1 cellular context compared by ENCODE assay signal in genomic region chr4:2963185-2964076, GRCh38.
A peak's percentile ranks its signal among the peaks of the same experiment; 100 is the strongest.
TF ChIP-seq lines count a peak whose summit lies in the region.

GRK4 (plus strand) TSS chr4:2963571; CDS start chr4:2964071, 500 bp downstream.
NOP14 (minus strand) TSS chr4:2963406; CDS start chr4:2963319, 87 bp downstream.

TF ChIP-seq in GM12878, 131 proteins besides CTCF, POLR2A, EP300 and RAD21 (continued from another document and continues in another):
- no peak for TF ChIP-seq SUZ12 (IDR thresholded peaks at IDR 0.05; ENCODE audit: unreplicated experiment)
- TF ChIP-seq TARDBP (IDR thresholded peaks at IDR 0.05; ENCODE audit: borderline replicate concordance): peak; percentile 92; the same call in 1 of the 2 replicates
- no peak for TF ChIP-seq EZH2 (IDR thresholded peaks at IDR 0.05; ENCODE audit: borderline replicate concordance, control insufficient read depth, low read depth, low read length)
- TF ChIP-seq BCL3 (IDR thresholded peaks at IDR 0.05; ENCODE audit: borderline replicate concordance, insufficient read depth, low read depth, low read length, poor library complexity, severe bottlenecking): peak; percentile 13
- TF ChIP-seq, protein P1, sequence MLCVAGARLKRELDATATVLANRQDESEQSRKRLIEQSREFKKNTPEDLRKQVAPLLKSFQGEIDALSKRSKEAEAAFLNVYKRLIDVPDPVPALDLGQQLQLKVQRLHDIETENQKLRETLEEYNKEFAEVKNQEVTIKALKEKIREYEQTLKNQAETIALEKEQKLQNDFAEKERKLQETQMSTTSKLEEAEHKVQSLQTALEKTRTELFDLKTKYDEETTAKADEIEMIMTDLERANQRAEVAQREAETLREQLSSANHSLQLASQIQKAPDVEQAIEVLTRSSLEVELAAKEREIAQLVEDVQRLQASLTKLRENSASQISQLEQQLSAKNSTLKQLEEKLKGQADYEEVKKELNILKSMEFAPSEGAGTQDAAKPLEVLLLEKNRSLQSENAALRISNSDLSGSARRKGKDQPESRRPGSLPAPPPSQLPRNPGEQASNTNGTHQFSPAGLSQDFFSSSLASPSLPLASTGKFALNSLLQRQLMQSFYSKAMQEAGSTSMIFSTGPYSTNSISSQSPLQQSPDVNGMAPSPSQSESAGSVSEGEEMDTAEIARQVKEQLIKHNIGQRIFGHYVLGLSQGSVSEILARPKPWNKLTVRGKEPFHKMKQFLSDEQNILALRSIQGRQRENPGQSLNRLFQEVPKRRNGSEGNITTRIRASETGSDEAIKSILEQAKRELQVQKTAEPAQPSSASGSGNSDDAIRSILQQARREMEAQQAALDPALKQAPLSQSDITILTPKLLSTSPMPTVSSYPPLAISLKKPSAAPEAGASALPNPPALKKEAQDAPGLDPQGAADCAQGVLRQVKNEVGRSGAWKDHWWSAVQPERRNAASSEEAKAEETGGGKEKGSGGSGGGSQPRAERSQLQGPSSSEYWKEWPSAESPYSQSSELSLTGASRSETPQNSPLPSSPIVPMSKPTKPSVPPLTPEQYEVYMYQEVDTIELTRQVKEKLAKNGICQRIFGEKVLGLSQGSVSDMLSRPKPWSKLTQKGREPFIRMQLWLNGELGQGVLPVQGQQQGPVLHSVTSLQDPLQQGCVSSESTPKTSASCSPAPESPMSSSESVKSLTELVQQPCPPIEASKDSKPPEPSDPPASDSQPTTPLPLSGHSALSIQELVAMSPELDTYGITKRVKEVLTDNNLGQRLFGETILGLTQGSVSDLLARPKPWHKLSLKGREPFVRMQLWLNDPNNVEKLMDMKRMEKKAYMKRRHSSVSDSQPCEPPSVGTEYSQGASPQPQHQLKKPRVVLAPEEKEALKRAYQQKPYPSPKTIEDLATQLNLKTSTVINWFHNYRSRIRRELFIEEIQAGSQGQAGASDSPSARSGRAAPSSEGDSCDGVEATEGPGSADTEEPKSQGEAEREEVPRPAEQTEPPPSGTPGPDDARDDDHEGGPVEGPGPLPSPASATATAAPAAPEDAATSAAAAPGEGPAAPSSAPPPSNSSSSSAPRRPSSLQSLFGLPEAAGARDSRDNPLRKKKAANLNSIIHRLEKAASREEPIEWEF (IDR thresholded peaks at IDR 0.05; ENCODE audit: insufficient replicate concordance, low read depth, low read length): no peak
- TF ChIP-seq LARP7 (IDR thresholded peaks at IDR 0.05): peak; percentile 68
- TF ChIP-seq IKZF1 (conservative IDR thresholded peaks at IDR 0.05): peak; percentile 100
- TF ChIP-seq CEBPB (IDR thresholded peaks at IDR 0.05; ENCODE audit: borderline replicate concordance in 1 of 2, low read depth in 2 of 2, low read length in 2 of 2): no peak
- no peak for TF ChIP-seq CBX5 (IDR thresholded peaks at IDR 0.05; ENCODE audit: low read depth)
- peak; percentile 28 for TF ChIP-seq PBX3 (IDR thresholded peaks at IDR 0.05; ENCODE audit: insufficient replicate concordance, low read depth, low read length)
- no peak for TF ChIP-seq NFYA (IDR thresholded peaks at IDR 0.05; ENCODE audit: borderline replicate concordance, low read depth, low read length)
- peak; percentile 82 for TF ChIP-seq RAD51 (IDR thresholded peaks at IDR 0.05)
- TF ChIP-seq PKNOX1 (IDR thresholded peaks at IDR 0.05): peak; percentile 84
- TF ChIP-seq FOXM1 (IDR thresholded peaks at IDR 0.05; ENCODE audit: low read depth, low read length): no peak
- TF ChIP-seq ZNF217 (IDR thresholded peaks at IDR 0.05): peak; percentile 44; the same call in 1 of the 2 replicates
- no peak; the same call in 1 of the 2 replicates for TF ChIP-seq ELK1 (IDR thresholded peaks at IDR 0.05; ENCODE audit: low read depth, low read length)
- TF ChIP-seq ZSCAN29 (IDR thresholded peaks at IDR 0.05): no peak
- peak; percentile 65; the same call in 1 of the 2 replicates for TF ChIP-seq GATAD2B (conservative IDR thresholded peaks at IDR 0.05; ENCODE audit: low read depth)
- TF ChIP-seq KDM1A (IDR thresholded peaks at IDR 0.05; ENCODE audit: borderline replicate concordance): no peak
- TF ChIP-seq IRF4 (IDR thresholded peaks at IDR 0.05; ENCODE audit: low read depth, low read length): no peak
- TF ChIP-seq SREBF2 (IDR thresholded peaks at IDR 0.05; ENCODE audit: low read length): no peak
- TF ChIP-seq ZNF207 (IDR thresholded peaks at IDR 0.05; ENCODE audit: borderline replicate concordance): peak; percentile 82; the same call in 1 of the 2 replicates
- TF ChIP-seq CREM (IDR thresholded peaks at IDR 0.05; ENCODE audit: low read depth): peak; percentile 95
- TF ChIP-seq YY1 (IDR thresholded peaks at IDR 0.05; ENCODE audit: low read depth, low read length): peak; percentile 87
- peak; percentile 62 for TF ChIP-seq RUNX3 (IDR thresholded peaks at IDR 0.05; ENCODE audit: low read length)
- TF ChIP-seq MEF2B (IDR thresholded peaks at IDR 0.05; ENCODE audit: partially characterized antibody, poor library complexity, severe bottlenecking): peak; percentile 37
- peak; percentile 98 for TF ChIP-seq SIX5 (IDR thresholded peaks at IDR 0.05; ENCODE audit: low read depth, low read length, severe bottlenecking)
- peak; percentile 99 for TF ChIP-seq MXI1 (IDR thresholded peaks at IDR 0.05; ENCODE audit: low read depth, low read length)
- no peak; the same call in 1 of the 2 replicates for TF ChIP-seq MYB (IDR thresholded peaks at IDR 0.05; ENCODE audit: borderline replicate concordance, low read depth, low read length)
- no peak for TF ChIP-seq BCL11A (IDR thresholded peaks at IDR 0.05; ENCODE audit: low read depth, low read length)
- no peak for TF ChIP-seq SKIL (IDR thresholded peaks at IDR 0.05; ENCODE audit: low read depth, poor library complexity, severe bottlenecking)
- TF ChIP-seq FOXK2 (IDR thresholded peaks at IDR 0.05): peak; percentile 95
- TF ChIP-seq CHD1 (IDR thresholded peaks at IDR 0.05; ENCODE audit: low read depth, low read length): no peak
- peak; percentile 69; the same call in 1 of the 2 replicates for TF ChIP-seq PAX5 (IDR thresholded peaks at IDR 0.05; ENCODE audit: borderline replicate concordance, low read depth, low read length)
- TF ChIP-seq HDGF (IDR thresholded peaks at IDR 0.05): peak; percentile 41; the same call in 1 of the 2 replicates
- TF ChIP-seq CHD2 (IDR thresholded peaks at IDR 0.05; ENCODE audit: borderline replicate concordance, low read depth, low read length): peak; percentile 100
- no peak for TF ChIP-seq ZNF384 (IDR thresholded peaks at IDR 0.05; ENCODE audit: borderline replicate concordance, low read depth, low read length)
- TF ChIP-seq BMI1 (IDR thresholded peaks at IDR 0.05; ENCODE audit: borderline replicate concordance): no peak
- no peak; a peak in 1 of 4 replicates for TF ChIP-seq SRF (IDR thresholded peaks at IDR 0.05; ENCODE audit: low read depth in 2 of 2, low read length in 2 of 2)
- TF ChIP-seq ZNF687 (IDR thresholded peaks at IDR 0.05): peak; percentile 93
- TF ChIP-seq PRDM15 (CRISPR knock-in tag; IDR thresholded peaks at IDR 0.05): no peak
- peak in 1 of 2 experiments; percentile 81; a peak in 1 of 3 replicates for TF ChIP-seq EGR1 (IDR thresholded peaks at IDR 0.05; ENCODE audit: borderline replicate concordance in 1 of 2, low read depth in 2 of 2, low read length in 2 of 2)
- TF ChIP-seq TCF7 (IDR thresholded peaks at IDR 0.05; ENCODE audit: borderline replicate concordance): no peak
